8 cellular contexts compared by ENCODE assay signal in the genomic region with DNA sequence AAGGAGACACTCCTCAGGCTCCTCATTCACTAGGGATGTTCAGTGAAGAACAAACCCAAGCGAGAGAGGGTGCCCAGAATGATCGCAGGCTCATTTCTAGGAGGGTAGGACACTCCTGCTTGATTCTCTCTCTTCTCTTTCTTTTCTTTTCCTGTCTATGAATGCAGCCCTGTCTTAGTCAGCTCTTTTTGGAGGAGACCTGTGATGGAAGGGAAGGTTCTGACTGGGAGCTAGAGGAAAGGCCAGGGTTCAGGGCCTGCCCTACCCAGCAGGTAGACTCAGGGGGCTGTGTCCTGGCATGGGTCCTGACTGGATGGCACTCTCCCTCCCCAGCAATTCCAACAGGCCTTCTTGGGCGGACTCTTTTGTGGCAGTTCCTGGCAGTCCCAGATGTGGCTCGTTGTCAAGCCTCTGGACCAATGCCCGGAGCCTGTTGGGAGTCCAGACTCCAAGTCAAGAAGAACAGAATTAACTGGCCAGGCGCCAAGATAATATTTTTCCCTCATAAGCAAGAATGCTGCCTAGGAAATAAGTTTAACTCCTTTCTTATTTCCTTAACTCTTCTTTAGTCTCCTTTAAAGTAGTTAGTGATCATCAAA.
DNase-seq lines count a peak whose midpoint lies in the region; ATAC-seq and TF ChIP-seq lines count a peak whose summit lies in the region.

No MANE protein-coding gene starts in this region.

- H3K36me3 Mint-ChIP-seq in WTC11, result no peaks in the 10 kb centered on the region

- in situ Hi-C loops in brain microvascular endothelial cell (cut with HindIII; ENCODE audit: low pct_ligation_motif_present, low sequenced_read_pairs), result no loop called here

- no peaks in the 10 kb centered on the region for H4K20me1 ChIP-seq in hepatocyte (ENCODE audit: insufficient read depth, poor library complexity, severe bottlenecking)

- no peaks in the 10 kb centered on the region for H3K36me3 ChIP-seq in brain microvascular endothelial cell (replicated peaks)
- H3K36me3 ChIP-seq in hepatocyte (replicated peaks; ENCODE audit: insufficient read depth, low read depth), result no peaks in the 10 kb centered on the region

- H3K4me1 Mint-ChIP-seq in WTC11, result peaks cover 27% of the 10 kb centered on the region

- H3K27ac ChIP-seq in brain microvascular endothelial cell (no peak overlapping the region), hepatocyte (no peak overlapping the region)

- no peaks in the 10 kb centered on the region for H3K9me3 Mint-ChIP-seq in WTC11

- H3K79me2 ChIP-seq in hepatocyte, result no peaks in the 10 kb centered on the region

- TF ChIP-seq CTCF in brain microvascular endothelial cell (IDR thresholded peaks at IDR 0.05; ENCODE audit: low read depth, low read length, missing control alignments), result no peak
- TF ChIP-seq CTCF in hepatocyte (IDR thresholded peaks at IDR 0.05; ENCODE audit: poor library complexity), result no peak
- no peak for TF ChIP-seq CTCF in WTC11 (IDR thresholded peaks at IDR 0.05)

- H2AFZ ChIP-seq in hepatocyte, result no peak overlapping the region

- WGBS in hepatocyte (ENCODE audit: low lambda C conversion rate, missing lambda C conversion rate), result 68% methylated on average over 6 of the region's 6 CpGs

- peaks cover 29% of the 10 kb centered on the region for H3K27me3 Mint-ChIP-seq in WTC11 (ENCODE audit: low read depth)

- H3K9me3 ChIP-seq in hepatocyte (ENCODE audit: low read depth), result no peaks in the 10 kb centered on the region

- no peaks in the 10 kb centered on the region for H3K9me2 ChIP-seq in hepatocyte (replicated peaks; ENCODE audit: insufficient read depth)

- peaks cover 14% of the 10 kb centered on the region for H3K4me1 ChIP-seq in hepatocyte (ENCODE audit: insufficient read depth)

- ATAC-seq in GM18907 (IDR thresholded peaks at IDR 0.05; ENCODE audit: unreplicated experiment) (no peak), HG02840 (IDR thresholded peaks at IDR 0.05; ENCODE audit: low FRiP score, unreplicated experiment) (no peak), WTC11 (no peak)

- H3K4me3 ChIP-seq in brain microvascular endothelial cell (ENCODE audit: low read depth, low read length), result no peak overlapping the region
- no peak overlapping the region for H3K4me3 ChIP-seq in hepatocyte

- POLR2A ChIA-PET in WTC11 (lab: Charles Lee), result no interaction called here

- CTCF ChIA-PET in WTC11 (lab: Charles Lee), result no interaction called here

- DNase-seq in NCI-H1092 (lab: John Stamatoyannopoulos, UW) (peak; percentile 78), brain microvascular endothelial cell (peak; percentile 37), hepatocyte (ENCODE audit: low spot score) (peak; percentile 35), smooth muscle cell of the brain vasculature (ENCODE audit: low read depth, low spot score) (peak; percentile 56), DMS114 treated with DMSO at 0.1 percent for 48 hours (lab: John Stamatoyannopoulos, UW; ENCODE audit: unreplicated experiment) (no peak), WTC11 (ENCODE audit: low spot score) (no peak)

- no peak overlapping the region for H3K27ac Mint-ChIP-seq in WTC11

- H3K4me3 Mint-ChIP-seq in WTC11, result no peak overlapping the region

- H3K27me3 ChIP-seq in brain microvascular endothelial cell (replicated peaks), result no peaks in the 10 kb centered on the region
- H3K27me3 ChIP-seq in hepatocyte, result no peaks in the 10 kb centered on the region

- no peak overlapping the region for H3K4me2 ChIP-seq in hepatocyte

TF ChIP-seq in WTC11, 78 proteins besides CTCF, POLR2A, EP300 and RAD21:
- no peak for TF ChIP-seq KAT7 (CRISPR knock-in tag; IDR thresholded peaks at IDR 0.05; ENCODE audit: borderline replicate concordance)
- no peak for TF ChIP-seq MXD4 (CRISPR knock-in tag; IDR thresholded peaks at IDR 0.05; ENCODE audit: borderline replicate concordance)
- TF ChIP-seq, protein P1, sequence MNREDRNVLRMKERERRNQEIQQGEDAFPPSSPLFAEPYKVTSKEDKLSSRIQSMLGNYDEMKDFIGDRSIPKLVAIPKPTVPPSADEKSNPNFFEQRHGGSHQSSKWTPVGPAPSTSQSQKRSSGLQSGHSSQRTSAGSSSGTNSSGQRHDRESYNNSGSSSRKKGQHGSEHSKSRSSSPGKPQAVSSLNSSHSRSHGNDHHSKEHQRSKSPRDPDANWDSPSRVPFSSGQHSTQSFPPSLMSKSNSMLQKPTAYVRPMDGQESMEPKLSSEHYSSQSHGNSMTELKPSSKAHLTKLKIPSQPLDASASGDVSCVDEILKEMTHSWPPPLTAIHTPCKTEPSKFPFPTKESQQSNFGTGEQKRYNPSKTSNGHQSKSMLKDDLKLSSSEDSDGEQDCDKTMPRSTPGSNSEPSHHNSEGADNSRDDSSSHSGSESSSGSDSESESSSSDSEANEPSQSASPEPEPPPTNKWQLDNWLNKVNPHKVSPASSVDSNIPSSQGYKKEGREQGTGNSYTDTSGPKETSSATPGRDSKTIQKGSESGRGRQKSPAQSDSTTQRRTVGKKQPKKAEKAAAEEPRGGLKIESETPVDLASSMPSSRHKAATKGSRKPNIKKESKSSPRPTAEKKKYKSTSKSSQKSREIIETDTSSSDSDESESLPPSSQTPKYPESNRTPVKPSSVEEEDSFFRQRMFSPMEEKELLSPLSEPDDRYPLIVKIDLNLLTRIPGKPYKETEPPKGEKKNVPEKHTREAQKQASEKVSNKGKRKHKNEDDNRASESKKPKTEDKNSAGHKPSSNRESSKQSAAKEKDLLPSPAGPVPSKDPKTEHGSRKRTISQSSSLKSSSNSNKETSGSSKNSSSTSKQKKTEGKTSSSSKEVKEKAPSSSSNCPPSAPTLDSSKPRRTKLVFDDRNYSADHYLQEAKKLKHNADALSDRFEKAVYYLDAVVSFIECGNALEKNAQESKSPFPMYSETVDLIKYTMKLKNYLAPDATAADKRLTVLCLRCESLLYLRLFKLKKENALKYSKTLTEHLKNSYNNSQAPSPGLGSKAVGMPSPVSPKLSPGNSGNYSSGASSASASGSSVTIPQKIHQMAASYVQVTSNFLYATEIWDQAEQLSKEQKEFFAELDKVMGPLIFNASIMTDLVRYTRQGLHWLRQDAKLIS (CRISPR knock-in tag; IDR thresholded peaks at IDR 0.05; ENCODE audit: borderline replicate concordance), result no peak
- TF ChIP-seq, protein P2, sequence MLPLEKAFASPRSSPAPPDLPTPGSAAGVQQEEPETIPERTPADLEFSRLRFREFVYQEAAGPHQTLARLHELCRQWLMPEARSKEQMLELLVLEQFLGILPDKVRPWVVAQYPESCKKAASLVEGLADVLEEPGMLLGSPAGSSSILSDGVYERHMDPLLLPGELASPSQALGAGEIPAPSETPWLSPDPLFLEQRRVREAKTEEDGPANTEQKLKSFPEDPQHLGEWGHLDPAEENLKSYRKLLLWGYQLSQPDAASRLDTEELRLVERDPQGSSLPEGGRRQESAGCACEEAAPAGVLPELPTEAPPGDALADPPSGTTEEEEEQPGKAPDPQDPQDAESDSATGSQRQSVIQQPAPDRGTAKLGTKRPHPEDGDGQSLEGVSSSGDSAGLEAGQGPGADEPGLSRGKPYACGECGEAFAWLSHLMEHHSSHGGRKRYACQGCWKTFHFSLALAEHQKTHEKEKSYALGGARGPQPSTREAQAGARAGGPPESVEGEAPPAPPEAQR (CRISPR knock-in tag; IDR thresholded peaks at IDR 0.05), result no peak
- TF ChIP-seq, protein P3, sequence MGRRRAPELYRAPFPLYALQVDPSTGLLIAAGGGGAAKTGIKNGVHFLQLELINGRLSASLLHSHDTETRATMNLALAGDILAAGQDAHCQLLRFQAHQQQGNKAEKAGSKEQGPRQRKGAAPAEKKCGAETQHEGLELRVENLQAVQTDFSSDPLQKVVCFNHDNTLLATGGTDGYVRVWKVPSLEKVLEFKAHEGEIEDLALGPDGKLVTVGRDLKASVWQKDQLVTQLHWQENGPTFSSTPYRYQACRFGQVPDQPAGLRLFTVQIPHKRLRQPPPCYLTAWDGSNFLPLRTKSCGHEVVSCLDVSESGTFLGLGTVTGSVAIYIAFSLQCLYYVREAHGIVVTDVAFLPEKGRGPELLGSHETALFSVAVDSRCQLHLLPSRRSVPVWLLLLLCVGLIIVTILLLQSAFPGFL (CRISPR knock-in tag; IDR thresholded peaks at IDR 0.05; ENCODE audit: borderline replicate concordance), result no peak
- TF ChIP-seq, protein P4, sequence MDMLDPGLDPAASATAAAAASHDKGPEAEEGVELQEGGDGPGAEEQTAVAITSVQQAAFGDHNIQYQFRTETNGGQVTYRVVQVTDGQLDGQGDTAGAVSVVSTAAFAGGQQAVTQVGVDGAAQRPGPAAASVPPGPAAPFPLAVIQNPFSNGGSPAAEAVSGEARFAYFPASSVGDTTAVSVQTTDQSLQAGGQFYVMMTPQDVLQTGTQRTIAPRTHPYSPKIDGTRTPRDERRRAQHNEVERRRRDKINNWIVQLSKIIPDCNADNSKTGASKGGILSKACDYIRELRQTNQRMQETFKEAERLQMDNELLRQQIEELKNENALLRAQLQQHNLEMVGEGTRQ (CRISPR knock-in tag; IDR thresholded peaks at IDR 0.05), result no peak
- TF ChIP-seq ATF1 (CRISPR knock-in tag; IDR thresholded peaks at IDR 0.05), result no peak
- no peak for TF ChIP-seq NR3C1 (CRISPR knock-in tag; conservative IDR thresholded peaks at IDR 0.05; ENCODE audit: low read depth)
- TF ChIP-seq, protein P5, sequence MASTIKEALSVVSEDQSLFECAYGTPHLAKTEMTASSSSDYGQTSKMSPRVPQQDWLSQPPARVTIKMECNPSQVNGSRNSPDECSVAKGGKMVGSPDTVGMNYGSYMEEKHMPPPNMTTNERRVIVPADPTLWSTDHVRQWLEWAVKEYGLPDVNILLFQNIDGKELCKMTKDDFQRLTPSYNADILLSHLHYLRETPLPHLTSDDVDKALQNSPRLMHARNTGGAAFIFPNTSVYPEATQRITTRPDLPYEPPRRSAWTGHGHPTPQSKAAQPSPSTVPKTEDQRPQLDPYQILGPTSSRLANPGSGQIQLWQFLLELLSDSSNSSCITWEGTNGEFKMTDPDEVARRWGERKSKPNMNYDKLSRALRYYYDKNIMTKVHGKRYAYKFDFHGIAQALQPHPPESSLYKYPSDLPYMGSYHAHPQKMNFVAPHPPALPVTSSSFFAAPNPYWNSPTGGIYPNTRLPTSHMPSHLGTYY (CRISPR knock-in tag; IDR thresholded peaks at IDR 0.05), result no peak
- TF ChIP-seq TEAD4 (CRISPR knock-in tag; IDR thresholded peaks at IDR 0.05), result no peak
- TF ChIP-seq OVOL2 (CRISPR knock-in tag; IDR thresholded peaks at IDR 0.05; ENCODE audit: borderline replicate concordance), result no peak
- TF ChIP-seq, protein P6, sequence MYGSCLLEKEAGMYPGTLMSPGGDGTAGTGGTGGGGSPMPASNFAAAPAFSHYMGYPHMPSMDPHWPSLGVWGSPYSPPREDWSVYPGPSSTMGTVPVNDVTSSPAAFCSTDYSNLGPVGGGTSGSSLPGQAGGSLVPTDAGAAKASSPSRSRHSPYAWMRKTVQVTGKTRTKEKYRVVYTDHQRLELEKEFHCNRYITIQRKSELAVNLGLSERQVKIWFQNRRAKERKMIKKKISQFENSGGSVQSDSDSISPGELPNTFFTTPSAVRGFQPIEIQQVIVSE (CRISPR knock-in tag; IDR thresholded peaks at IDR 0.05; ENCODE audit: borderline replicate concordance), result no peak
TF ChIP-seq in WTC11: peak in this region for 0.

Comparison
In these comparisons a context has a peak if more than half of its experiments do, and no peak if none do; other contexts are left out.
1. DNase-seq: peak in NCI-H1092 (single experiment), brain microvascular endothelial cell (single experiment), hepatocyte (single experiment) and smooth muscle cell of the brain vasculature (single experiment); none in DMS114 treated with DMSO at 0.1 percent for 48 hours (single experiment) and WTC11 (single experiment).